Comparison of ENCODE assay signal across 8 cellular contexts in the genomic region with DNA sequence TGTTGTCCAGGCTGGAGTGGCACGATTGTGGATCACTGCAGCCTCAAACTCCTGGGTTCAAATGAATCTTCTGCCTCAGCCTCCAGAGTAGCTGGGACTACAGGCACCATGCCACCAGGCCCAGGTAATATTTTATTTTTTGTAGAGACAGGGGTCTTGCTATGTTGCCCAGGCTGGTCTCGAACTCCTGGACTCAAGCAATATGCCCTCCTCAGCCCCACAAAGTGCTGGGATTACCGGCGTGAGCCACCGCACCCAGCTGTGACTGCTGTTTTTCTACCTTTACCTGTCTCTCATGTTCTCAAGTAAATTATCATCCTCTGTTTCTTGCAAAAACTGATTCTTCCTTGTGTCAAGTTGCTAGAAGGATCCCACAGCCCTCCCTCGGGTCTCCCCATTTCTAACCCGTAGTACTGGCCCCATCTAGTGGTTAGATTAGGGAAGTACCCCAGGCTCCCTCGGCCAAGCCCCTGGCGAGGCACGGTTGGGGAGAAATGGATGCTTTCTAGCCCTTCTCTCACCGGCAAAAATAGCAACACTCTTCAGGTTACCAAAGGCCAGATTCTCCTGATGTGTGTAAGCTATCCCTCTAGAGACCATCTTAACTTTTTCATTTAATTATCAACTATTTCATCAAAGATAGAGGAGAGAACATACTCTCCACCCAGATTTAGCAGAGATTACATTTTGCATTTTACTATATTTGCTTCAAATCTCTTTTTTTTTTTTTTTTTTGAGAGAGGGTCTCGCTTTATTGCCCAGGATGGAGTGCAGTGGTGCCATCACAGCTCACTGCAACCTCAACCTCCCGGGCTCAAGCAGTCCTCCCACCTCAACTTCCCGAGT. TPM values are rescaled to one million over a fixed set of nuclear protein-coding genes. Genes with fewer than 3 reads are reported as not detected.
DNase-seq lines count a peak whose midpoint lies in the region; ATAC-seq, FAIRE-seq and TF ChIP-seq lines count a peak whose summit lies in the region.

No MANE protein-coding gene starts in this region.

- no peaks in the 10 kb centered on the region for H3K9me1 ChIP-seq in endothelial cell of umbilical vein (replicated peaks; ENCODE audit: control insufficient read depth, extremely low read depth, insufficient read depth, low read length)

- H4K20me1 ChIP-seq in endothelial cell of umbilical vein (replicated peaks; ENCODE audit: control insufficient read depth, extremely low read depth, insufficient read depth, low read length) = no peaks in the 10 kb centered on the region

- no peaks in the 10 kb centered on the region for H3K9me3 ChIP-seq in CD8-positive, alpha-beta T cell (ENCODE audit: low read length)
- H3K9me3 ChIP-seq in endothelial cell of umbilical vein (replicated peaks; ENCODE audit: control insufficient read depth, insufficient read depth, low read length) = no peaks in the 10 kb centered on the region

- peaks cover 5% of the 10 kb centered on the region for H3K27me3 Mint-ChIP-seq in CD8-positive, alpha-beta T cell (ENCODE audit: low read depth)

- no peak overlapping the region for H3K9ac ChIP-seq in endothelial cell of umbilical vein (replicated peaks; ENCODE audit: extremely low read depth, insufficient read depth, low read length)

- peak; percentile 55 to 79 (median 70) for DNase-seq in CD8-positive, alpha-beta T cell
- DNase-seq in NOMO-1 treated with dmso at 0.1 percent for 144 hours (lab: John Stamatoyannopoulos, UW; ENCODE audit: unreplicated experiment) (peak; percentile 51), endothelial cell of umbilical vein (ENCODE audit: low read depth, low spot score) (peak; percentile 62), mucosa of gallbladder (ENCODE audit: low spot score) (peak; percentile 74)
- DNase-seq in activated CD8-positive, alpha-beta memory T cell treated with anti-CD3 and anti-CD28 coated beads for 48 hours (ENCODE audit: low read depth in 2 of 3, low spot score in 2 of 3) = peak; percentile 42 to 61 (median 54)
- peak; percentile 86 for DNase-seq in stimulated activated CD8-positive, alpha-beta memory T cell treated with anti-CD3 and anti-CD28 coated beads, Interleukin-4, amount 100 ng/mL, for 48 hours

- peak; percentile 96 for FAIRE-seq in endothelial cell of umbilical vein (lab: Jason Lieb, UNC)

- no peak overlapping the region for H3K27ac Mint-ChIP-seq in CD8-positive, alpha-beta T cell

- H2AFZ ChIP-seq in endothelial cell of umbilical vein (ENCODE audit: low read depth, low read length) = no peak overlapping the region

- no TSS peak for BruUV-seq in endothelial cell of umbilical vein (replicated peaks; lab: Mats Ljungman, UMichigan)

- H3K4me3 ChIP-seq in CD8-positive, alpha-beta T cell (ENCODE audit: low read depth, low read length) = no peak overlapping the region
- H3K4me3 ChIP-seq in endothelial cell of umbilical vein (replicated peaks in 1 of 3; ENCODE audit: insufficient read depth in 1 of 3, low read depth in 1 of 3, low read length in 3 of 3) = no peak overlapping the region

- POLR2A ChIA-PET in CD8-positive, alpha-beta T cell (lab: Charles Lee) = no interaction called here
- POLR2A ChIA-PET in endothelial cell of umbilical vein (lab: Charles Lee) = no interaction called here

- H3K4me1 ChIP-seq in CD8-positive, alpha-beta T cell (ENCODE audit: insufficient read depth, low read length) = no peaks in the 10 kb centered on the region
- no peaks in the 10 kb centered on the region for H3K4me1 ChIP-seq in endothelial cell of umbilical vein (ENCODE audit: control insufficient read depth, extremely low read depth, insufficient read depth, low read length)

- peaks cover 4% of the 10 kb centered on the region for H3K4me1 Mint-ChIP-seq in CD8-positive, alpha-beta T cell (ENCODE audit: low read depth)

- no peak overlapping the region for H3K4me2 ChIP-seq in endothelial cell of umbilical vein (ENCODE audit: insufficient read depth, low read length)

- H3K36me3 Mint-ChIP-seq in CD8-positive, alpha-beta T cell = no peaks in the 10 kb centered on the region

- H3K27me3 ChIP-seq in CD8-positive, alpha-beta T cell (ENCODE audit: insufficient read depth, low read length) = no peaks in the 10 kb centered on the region
- H3K27me3 ChIP-seq in endothelial cell of umbilical vein (ENCODE audit: control insufficient read depth in 2 of 2, insufficient read depth in 2 of 2, low read length in 2 of 2) = peaks cover 0 to 2% of the 10 kb centered on the region in 2 experiments

- no peak overlapping the region for H3K4me3 Mint-ChIP-seq in CD8-positive, alpha-beta T cell

- intact Hi-C loops in CD8-positive, alpha-beta T cell (cut with DNase I, micrococcal nuclease) = loop anchor here (1.0 to 10.0 kb wide), 7 partner anchors 46 to 652 kb away; a partner anchor contains a TSS
- intact Hi-C loops in endothelial cell of umbilical vein (cut with micrococcal nuclease) = loop anchor here (1.0 to 5.0 kb wide), 4 partner anchors 46 to 646 kb away; a partner anchor contains a TSS

- ATAC-seq in CD8-positive, alpha-beta T cell = peak; percentile 100
- ATAC-seq in HG03175 (IDR thresholded peaks at IDR 0.05; ENCODE audit: unreplicated experiment) (peak; percentile 67), HG03460 (IDR thresholded peaks at IDR 0.05; ENCODE audit: unreplicated experiment) (no peak)

- H3K36me3 ChIP-seq in CD8-positive, alpha-beta T cell (ENCODE audit: insufficient read depth, low read length) = no peaks in the 10 kb centered on the region
- H3K36me3 ChIP-seq in endothelial cell of umbilical vein (ENCODE audit: control insufficient read depth in 2 of 2, extremely low read depth in 1 of 2, insufficient read depth in 2 of 2, low read length in 2 of 2) = no peaks in the 10 kb centered on the region

- TF ChIP-seq CTCF in CD8-positive, alpha-beta T cell (IDR thresholded peaks at IDR 0.05) = peak; percentile 84
- TF ChIP-seq CTCF in endothelial cell of umbilical vein (IDR thresholded peaks at IDR 0.05; ENCODE audit: extremely low read depth in 1 of 2, insufficient read depth in 1 of 2, low read depth in 1 of 2, low read length in 2 of 2) = peak; percentile 81 to 84

- no peaks in the 10 kb centered on the region for H3K9me3 Mint-ChIP-seq in CD8-positive, alpha-beta T cell

- dilution Hi-C loops in endothelial cell of umbilical vein (cut with MboI; ENCODE audit: extremely low pct_ligation_motif_present, low sequenced_read_pairs) = no loop called here

- no peak overlapping the region for H3K27ac ChIP-seq in CD8-positive, alpha-beta T cell (ENCODE audit: low read depth, low read length)
- no peak overlapping the region for H3K27ac ChIP-seq in endothelial cell of umbilical vein (ENCODE audit: insufficient read depth, low read depth, low read length)

- CTCF ChIA-PET in CD8-positive, alpha-beta T cell (lab: Charles Lee) = interaction anchor here (0.6 to 7.3 kb wide), 23 partner anchors 11 to 1073 kb away, joined by 3 to 71 read pairs (median 4); a partner anchor contains a TSS
- CTCF ChIA-PET in endothelial cell of umbilical vein (lab: Charles Lee) = interaction anchor here (0.6 to 8.2 kb wide), 13 partner anchors 8 to 672 kb away, joined by 3 to 127 read pairs (median 3); no protein-coding TSS in a partner anchor

- TF ChIP-seq POLR2A in endothelial cell of umbilical vein (IDR thresholded peaks at IDR 0.05; ENCODE audit: low read depth, low read length) = no peak

- H3K79me2 ChIP-seq in endothelial cell of umbilical vein (ENCODE audit: control insufficient read depth, insufficient read depth, low read length) = no peaks in the 10 kb centered on the region

RNA-seq across cellular contexts. Expression of a gene that starts 19.2 kb away (rescaled TPM):
- 10 to 100 TPM; 21.3 to 22.4 TPM for total RNA-seq in CD8-positive, alpha-beta T cell
- 23.1 and 29.5 TPM in 2 replicates for total RNA-seq in endothelial cell of umbilical vein
- polyA plus RNA-seq in endothelial cell of umbilical vein = 25.2 and 27.0 TPM in 2 replicates
- polyA plus RNA-seq in endothelial cell of umbilical vein (2011; cell fraction: cytosol; rRNA removed) = 22.4 and 22.6 TPM in 2 replicates
- polyA plus RNA-seq in endothelial cell of umbilical vein (2011; cell fraction: nucleus; rRNA removed) = 17.9 and 18.6 TPM in 2 replicates
- polyA plus RNA-seq in endothelial cell of umbilical vein (2012) = 25.9 and 29.9 TPM in 2 replicates
- 23.0 and 27.1 TPM in 2 replicates for polyA minus RNA-seq in endothelial cell of umbilical vein
- polyA minus RNA-seq in endothelial cell of umbilical vein (2011; cell fraction: cytosol; rRNA and poly(A)+ RNA removed) = 19.9 TPM
- polyA minus RNA-seq in endothelial cell of umbilical vein (2011; cell fraction: nucleus; rRNA and poly(A)+ RNA removed) = 7.2 and 9.2 TPM in 2 replicates
- total RNA-seq in mucosa of gallbladder = 28.1 TPM

RNA-seq across cellular contexts. Expression of a gene that starts 30.9 kb away (rescaled TPM):
- total RNA-seq in CD8-positive, alpha-beta T cell = under 1 TPM in 1 of 2 experiments, not detected in 1; 0.22 TPM
- total RNA-seq in endothelial cell of umbilical vein = not detected in 2 replicates
- not detected in 2 replicates for polyA plus RNA-seq in endothelial cell of umbilical vein
- not detected in 2 replicates for polyA plus RNA-seq in endothelial cell of umbilical vein (2011; cell fraction: cytosol; rRNA removed)
- polyA plus RNA-seq in endothelial cell of umbilical vein (2011; cell fraction: nucleus; rRNA removed) = not detected in 2 replicates
- 0.11 TPM in 1 of 2 replicates, not detected in the other for polyA plus RNA-seq in endothelial cell of umbilical vein (2012)
- not detected in 2 replicates for polyA minus RNA-seq in endothelial cell of umbilical vein
- 93.3 TPM for polyA minus RNA-seq in endothelial cell of umbilical vein (2011; cell fraction: cytosol; rRNA and poly(A)+ RNA removed)
- 0.53 TPM in 1 of 2 replicates, not detected in the other for polyA minus RNA-seq in endothelial cell of umbilical vein (2011; cell fraction: nucleus; rRNA and poly(A)+ RNA removed)
- 5.0 TPM for total RNA-seq in mucosa of gallbladder

RNA-seq across cellular contexts. Expression of a gene that starts 40.2 kb away (rescaled TPM):
- total RNA-seq in CD8-positive, alpha-beta T cell = 10 to 100 TPM; 18.9 to 19.6 TPM
- total RNA-seq in endothelial cell of umbilical vein = 56.6 and 57.8 TPM in 2 replicates
- 89.8 and 93.5 TPM in 2 replicates for polyA plus RNA-seq in endothelial cell of umbilical vein
- 98.7 and 102 TPM in 2 replicates for polyA plus RNA-seq in endothelial cell of umbilical vein (2011; cell fraction: cytosol; rRNA removed)
- polyA plus RNA-seq in endothelial cell of umbilical vein (2011; cell fraction: nucleus; rRNA removed) = 39.3 and 52.0 TPM in 2 replicates
- 60.4 and 79.6 TPM in 2 replicates for polyA plus RNA-seq in endothelial cell of umbilical vein (2012)
- polyA minus RNA-seq in endothelial cell of umbilical vein = 69.7 and 73.8 TPM in 2 replicates
- 34.3 TPM for polyA minus RNA-seq in endothelial cell of umbilical vein (2011; cell fraction: cytosol; rRNA and poly(A)+ RNA removed)
- polyA minus RNA-seq in endothelial cell of umbilical vein (2011; cell fraction: nucleus; rRNA and poly(A)+ RNA removed) = 22.5 and 28.8 TPM in 2 replicates
- total RNA-seq in mucosa of gallbladder = 35.9 TPM

RNA-seq across cellular contexts. Expression of a gene that starts 51.3 kb away (rescaled TPM):
- 100 to 1,000 TPM; 176 to 190 TPM for total RNA-seq in CD8-positive, alpha-beta T cell
- total RNA-seq in endothelial cell of umbilical vein (34.6 and 34.7 TPM in 2 replicates), mucosa of gallbladder (53.6 TPM)
- polyA plus RNA-seq in endothelial cell of umbilical vein = 11.4 and 17.9 TPM in 2 replicates
- 31.5 and 33.7 TPM in 2 replicates for polyA plus RNA-seq in endothelial cell of umbilical vein (2011; cell fraction: cytosol; rRNA removed)
- 6.7 and 11.3 TPM in 2 replicates for polyA plus RNA-seq in endothelial cell of umbilical vein (2011; cell fraction: nucleus; rRNA removed)
- polyA plus RNA-seq in endothelial cell of umbilical vein (2012) = 48.3 and 61.7 TPM in 2 replicates
- polyA minus RNA-seq in endothelial cell of umbilical vein = 6.3 and 6.5 TPM in 2 replicates
- polyA minus RNA-seq in endothelial cell of umbilical vein (2011; cell fraction: cytosol; rRNA and poly(A)+ RNA removed) = 20.5 TPM
- 3.9 and 4.8 TPM in 2 replicates for polyA minus RNA-seq in endothelial cell of umbilical vein (2011; cell fraction: nucleus; rRNA and poly(A)+ RNA removed)

RNA-seq across cellular contexts. Expression of a gene that starts 51.5 kb away (rescaled TPM):
- 10 to 100 TPM; 83.5 to 91.0 TPM for total RNA-seq in CD8-positive, alpha-beta T cell
- total RNA-seq in endothelial cell of umbilical vein (13.4 and 17.4 TPM in 2 replicates), mucosa of gallbladder (41.0 TPM)
- polyA plus RNA-seq in endothelial cell of umbilical vein = 25.9 and 30.1 TPM in 2 replicates
- polyA plus RNA-seq in endothelial cell of umbilical vein (2011; cell fraction: cytosol; rRNA removed) = 8.7 and 14.4 TPM in 2 replicates
- polyA plus RNA-seq in endothelial cell of umbilical vein (2011; cell fraction: nucleus; rRNA removed) = 62.5 and 71.0 TPM in 2 replicates
- polyA plus RNA-seq in endothelial cell of umbilical vein (2012) = 9.7 and 15.3 TPM in 2 replicates
- polyA minus RNA-seq in endothelial cell of umbilical vein = 17.3 and 21.8 TPM in 2 replicates
- polyA minus RNA-seq in endothelial cell of umbilical vein (2011; cell fraction: cytosol; rRNA and poly(A)+ RNA removed) = 11.5 TPM
- 9.6 and 16.5 TPM in 2 replicates for polyA minus RNA-seq in endothelial cell of umbilical vein (2011; cell fraction: nucleus; rRNA and poly(A)+ RNA removed)
